ENCODE assay signal across 1 cellular context in the genomic region with DNA sequence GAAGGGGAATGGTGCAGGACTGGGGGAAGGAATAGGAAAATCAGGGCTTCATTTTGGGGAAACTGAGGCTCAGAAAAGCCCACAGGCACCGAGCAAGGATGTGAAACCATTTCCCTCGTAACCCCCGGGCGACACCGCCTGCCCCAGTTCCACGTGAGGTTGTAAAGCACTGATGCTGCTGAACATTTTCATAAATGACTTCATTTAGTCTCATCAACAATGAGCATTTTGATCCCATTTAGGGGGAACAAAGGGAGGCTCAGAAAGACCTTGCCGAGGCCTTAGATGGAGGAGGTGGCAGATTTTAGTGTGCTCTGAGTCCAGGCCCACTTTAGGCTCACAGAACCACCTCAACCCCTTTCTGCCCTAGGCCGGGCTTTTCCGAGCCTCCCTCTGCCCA.
TF ChIP-seq lines count a peak whose summit lies in the region.

No MANE protein-coding gene starts in this region.

TF ChIP-seq in HEK293T, 16 proteins besides CTCF, POLR2A, EP300 and RAD21 (continued from another document):
- TF ChIP-seq NFRKB (IDR thresholded peaks at IDR 0.05) (no peak), TARDBP (IDR thresholded peaks at IDR 0.05) (no peak), ARNT (IDR thresholded peaks at IDR 0.05) (no peak), ZNF384 (IDR thresholded peaks at IDR 0.05) (no peak), FOXA1 (IDR thresholded peaks at IDR 0.05) (no peak), SUZ12 (IDR thresholded peaks at IDR 0.05) (no peak), CTBP1 (IDR thresholded peaks at IDR 0.05; ENCODE audit: borderline replicate concordance) (no peak), ELF4 (IDR thresholded peaks at IDR 0.05) (no peak), FOXM1 (IDR thresholded peaks at IDR 0.05; ENCODE audit: borderline replicate concordance) (no peak), SP1 (IDR thresholded peaks at IDR 0.05) (no peak), L3MBTL2 (conservative IDR thresholded peaks at IDR 0.05) (no peak)
